In the genomic region with DNA sequence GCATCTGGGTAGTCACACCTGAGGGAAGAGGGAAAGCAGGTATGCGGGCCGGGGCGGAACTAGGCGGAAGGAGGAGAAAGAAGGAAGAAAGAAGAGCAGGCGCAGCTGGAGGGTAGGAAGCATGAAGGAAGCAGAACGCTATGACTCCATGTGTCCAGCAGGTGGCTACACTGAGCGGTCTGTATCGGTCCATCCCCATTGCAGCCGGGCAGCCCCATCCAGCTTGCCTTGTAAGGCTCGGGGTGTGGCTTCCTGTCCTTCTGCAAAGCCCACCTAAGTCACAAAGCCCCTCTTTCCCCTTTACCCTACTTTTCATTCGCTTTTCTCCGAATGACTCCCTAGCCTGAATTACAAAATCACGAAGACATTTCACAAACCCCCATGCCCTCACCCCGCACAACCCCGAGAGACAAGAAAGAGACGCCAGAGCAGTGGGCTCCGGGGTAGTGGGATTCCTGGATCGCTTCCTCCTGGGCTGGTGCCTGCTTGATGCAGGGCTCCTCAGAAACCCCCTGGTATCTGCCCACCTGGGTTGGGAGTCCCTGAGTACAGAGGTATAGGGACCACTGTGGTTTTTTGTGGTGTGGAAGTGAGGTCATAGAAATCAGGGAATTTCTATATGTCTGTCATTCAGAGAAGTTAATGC, we compare ENCODE assay signal across 9 cellular contexts. TPM values are rescaled to one million over a fixed set of nuclear protein-coding genes. Genes with fewer than 3 reads are reported as not detected.
DNase-seq lines count a peak whose midpoint lies in the region; ATAC-seq, FAIRE-seq and TF ChIP-seq lines count a peak whose summit lies in the region.
"Had no signal": no experiment of that assay in that cellular context is flagged by ENCODE, and none has a peak within 500 bp of the region (broad histone marks: within the 10 kb centered on the region; RNA-seq: fewer than 3 reads in every experiment).

No MANE protein-coding gene starts in this region.

- H3K36me3 ChIP-seq in HUES48 (ENCODE audit: control insufficient read depth, insufficient read depth, low read length) (no peaks in the 10 kb centered on the region), ovary (no peaks in the 10 kb centered on the region)

- no peak overlapping the region for H3K27ac ChIP-seq in HUES48 (ENCODE audit: low read depth, low read length)
- H3K27ac ChIP-seq in ovary: no peak overlapping the region

- H3K9me3 Mint-ChIP-seq in type B pancreatic cell: no peaks in the 10 kb centered on the region

- H3K4me3 ChIP-seq in HUES48 (ENCODE audit: low read depth, low read length) (peak overlapping the region; percentile 49), ovary (no peak overlapping the region)

- H3K9ac ChIP-seq in HUES48 (ENCODE audit: low read depth, low read length): no peak overlapping the region

- H3K27me3 ChIP-seq in HUES48 (ENCODE audit: control insufficient read depth, insufficient read depth, low read length) (no peaks in the 10 kb centered on the region), ovary (no peaks in the 10 kb centered on the region)

- peaks cover 22% of the 10 kb centered on the region for H3K27me3 Mint-ChIP-seq in type B pancreatic cell

- no peaks in the 10 kb centered on the region for H3K9me3 ChIP-seq in HUES48 (ENCODE audit: control insufficient read depth, insufficient read depth, low read length)
- no peaks in the 10 kb centered on the region for H3K9me3 ChIP-seq in ovary

- H3K4me1 ChIP-seq in HUES48 (ENCODE audit: control insufficient read depth, insufficient read depth, low read length) (peaks cover 22% of the 10 kb centered on the region), ovary (ENCODE audit: insufficient read depth) (no peaks in the 10 kb centered on the region)

- intact Hi-C loops in ovary (cut with DNase I): loop anchor here in 1 of 4 donors (5.0 kb wide), 1 partner anchor 494 kb away; no protein-coding TSS in a partner anchor

- no peak for TF ChIP-seq EP300 in ovary (IDR thresholded peaks at IDR 0.05)

- TF ChIP-seq POLR2A in ovary (IDR thresholded peaks at IDR 0.05): no peak

- TF ChIP-seq CTCF in ovary (IDR thresholded peaks at IDR 0.05) (peak; percentile 21 to 48 (median 44)), type B pancreatic cell (conservative IDR thresholded peaks at IDR 0.05) (peak; percentile 87)

- no peak for FAIRE-seq in RCC 7860 (lab: Jason Lieb, UNC)
- FAIRE-seq: colon had no signal

- no peak overlapping the region for H3K4me3 Mint-ChIP-seq in type B pancreatic cell

- peaks cover 31% of the 10 kb centered on the region for H3K4me1 Mint-ChIP-seq in type B pancreatic cell (ENCODE audit: unreplicated experiment)

- 30 to 35% (median 34%) methylated on average over 18 of the region's 18 CpGs for WGBS in ovary, 3 donors

- H3K27ac Mint-ChIP-seq in type B pancreatic cell: no peak overlapping the region

- ATAC-seq in GM19455 (IDR thresholded peaks at IDR 0.05; ENCODE audit: unreplicated experiment): peak; percentile 87

- H3K36me3 Mint-ChIP-seq in type B pancreatic cell: no peaks in the 10 kb centered on the region

- DNase-seq in COLO829 (ENCODE audit: low spot score) (peak; percentile 76), RCC 7860 (ENCODE audit: low spot score) (peak; percentile 27), germinal center (ENCODE audit: low spot score) (peak; percentile 82), ovary (peak; percentile 39 to 71 (median 62)), type B pancreatic cell (ENCODE audit: extremely low spot score, unreplicated experiment) (no peak)
- DNase-seq in activated effector memory CD4-positive, alpha-beta T cell treated with Interleukin-2 at 50 U/mL for 16 hours: peak; percentile 27

RNA-seq across cellular contexts. Expression of gene BUD13, which starts 39.9 kb away (rescaled TPM):
- total RNA-seq in ovary: 10 to 100 TPM; 14.3 to 20.3 (median 17.0) TPM
- polyA plus RNA-seq in ovary: 10 to 100 TPM; 15.6 to 25.0 TPM
- total RNA-seq in type B pancreatic cell (ENCODE audit: low replicate concordance): 20.3 and 23.8 TPM in 2 replicates

RNA-seq across cellular contexts. Expression of gene ZPR1, which starts 55.0 kb away (rescaled TPM):
- 10 to 100 TPM; 12.0 to 68.7 (median 37.0) TPM for total RNA-seq in ovary
- polyA plus RNA-seq in ovary: 10 to 100 TPM; 17.8 to 58.3 TPM
- total RNA-seq in type B pancreatic cell (ENCODE audit: low replicate concordance): 41.2 and 57.0 TPM in 2 replicates

RNA-seq across cellular contexts. Expression of gene APOA5, which starts 58.8 kb away (rescaled TPM):
- total RNA-seq in ovary (under 1 TPM in 2 of 7 donors, not detected in 5; 0.35 to 0.43 TPM), type B pancreatic cell (ENCODE audit: low replicate concordance) (0.95 TPM in 1 of 2 replicates, not detected in the other)
- polyA plus RNA-seq in ovary: not detected
